Comparison of ENCODE assay signal across 1 cellular context in the genomic region with DNA sequence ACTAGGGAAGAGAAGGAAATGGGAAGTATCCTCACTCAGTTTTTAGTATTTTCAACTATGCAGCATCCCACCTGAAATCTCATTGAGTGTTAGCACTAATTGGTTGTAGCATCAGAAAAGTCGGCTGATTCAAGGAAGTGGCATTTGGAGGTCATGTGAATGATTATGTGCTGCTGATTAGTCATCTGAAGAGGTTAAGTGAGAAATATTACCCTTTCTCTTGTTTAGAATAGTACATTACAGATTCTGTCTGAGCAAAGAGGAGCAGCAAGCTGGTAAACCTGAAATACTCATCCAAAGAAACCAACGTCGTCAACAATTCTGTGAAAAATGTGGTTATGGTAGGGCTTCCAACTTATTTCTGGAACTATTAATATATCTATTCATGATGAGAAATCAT.
TF ChIP-seq lines count a peak whose summit lies in the region.

No MANE protein-coding gene starts in this region.

TF ChIP-seq in IMR-90, 13 proteins besides CTCF, POLR2A, EP300 and RAD21:
- TF ChIP-seq BHLHE40 (IDR thresholded peaks at IDR 0.05; ENCODE audit: low read depth, low read length) = peak; percentile 70; the same call in 1 of the 2 replicates
- no peak for TF ChIP-seq MXI1 (IDR thresholded peaks at IDR 0.05; ENCODE audit: borderline replicate concordance, low read depth, low read length)
- no peak for TF ChIP-seq MAZ (IDR thresholded peaks at IDR 0.05; ENCODE audit: borderline replicate concordance, low read depth, low read length)
- TF ChIP-seq MAFK (IDR thresholded peaks at IDR 0.05; ENCODE audit: low read depth, low read length) = no peak
- 0 out of 2 replicates have a peak, but pooled peaks have one; percentile 23 for TF ChIP-seq FOS (IDR thresholded peaks at IDR 0.05; ENCODE audit: low read depth, low read length)
- no peak for TF ChIP-seq NFE2L2 (IDR thresholded peaks at IDR 0.05; ENCODE audit: low read depth, low read length)
- no peak for TF ChIP-seq RFX5 (IDR thresholded peaks at IDR 0.05; ENCODE audit: low read depth, low read length)
- TF ChIP-seq RCOR1 (IDR thresholded peaks at IDR 0.05; ENCODE audit: insufficient replicate concordance, low read length) = no peak
- TF ChIP-seq, protein P1, sequence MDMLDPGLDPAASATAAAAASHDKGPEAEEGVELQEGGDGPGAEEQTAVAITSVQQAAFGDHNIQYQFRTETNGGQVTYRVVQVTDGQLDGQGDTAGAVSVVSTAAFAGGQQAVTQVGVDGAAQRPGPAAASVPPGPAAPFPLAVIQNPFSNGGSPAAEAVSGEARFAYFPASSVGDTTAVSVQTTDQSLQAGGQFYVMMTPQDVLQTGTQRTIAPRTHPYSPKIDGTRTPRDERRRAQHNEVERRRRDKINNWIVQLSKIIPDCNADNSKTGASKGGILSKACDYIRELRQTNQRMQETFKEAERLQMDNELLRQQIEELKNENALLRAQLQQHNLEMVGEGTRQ (IDR thresholded peaks at IDR 0.05; ENCODE audit: low read depth, low read length) = no peak
- TF ChIP-seq CEBPB (IDR thresholded peaks at IDR 0.05; ENCODE audit: low read depth, low read length) = no peak
- no peak for TF ChIP-seq CHD1 (IDR thresholded peaks at IDR 0.05; ENCODE audit: low read depth, low read length)
- TF ChIP-seq, protein P2, sequence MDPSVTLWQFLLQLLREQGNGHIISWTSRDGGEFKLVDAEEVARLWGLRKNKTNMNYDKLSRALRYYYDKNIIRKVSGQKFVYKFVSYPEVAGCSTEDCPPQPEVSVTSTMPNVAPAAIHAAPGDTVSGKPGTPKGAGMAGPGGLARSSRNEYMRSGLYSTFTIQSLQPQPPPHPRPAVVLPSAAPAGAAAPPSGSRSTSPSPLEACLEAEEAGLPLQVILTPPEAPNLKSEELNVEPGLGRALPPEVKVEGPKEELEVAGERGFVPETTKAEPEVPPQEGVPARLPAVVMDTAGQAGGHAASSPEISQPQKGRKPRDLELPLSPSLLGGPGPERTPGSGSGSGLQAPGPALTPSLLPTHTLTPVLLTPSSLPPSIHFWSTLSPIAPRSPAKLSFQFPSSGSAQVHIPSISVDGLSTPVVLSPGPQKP (IDR thresholded peaks at IDR 0.05; ENCODE audit: borderline replicate concordance, low read depth, low read length) = no peak
- no peak for TF ChIP-seq SMC3 (IDR thresholded peaks at IDR 0.05; ENCODE audit: low read depth, low read length)
